In the genomic region with DNA sequence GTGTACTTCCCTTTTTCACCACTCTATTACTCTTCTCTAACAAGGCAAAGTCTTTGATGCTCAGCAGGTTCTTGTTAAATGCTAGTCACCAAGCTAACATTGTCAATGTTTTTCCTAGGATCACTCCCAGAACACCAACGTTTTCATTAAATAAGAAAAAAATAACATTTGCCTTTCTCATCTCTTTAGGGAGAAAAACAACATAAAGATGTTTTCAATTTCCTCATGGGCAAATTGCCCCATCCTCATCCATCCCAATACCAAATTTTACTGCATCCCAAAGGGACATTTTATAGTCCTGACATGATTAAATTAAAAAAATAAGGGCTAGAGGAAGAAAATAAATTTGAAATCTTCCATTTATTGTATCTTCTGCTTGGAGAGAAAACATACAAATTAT, we compare ENCODE assay signal across 18 cellular contexts.
"Had no signal": no experiment of that assay in that cellular context is flagged by ENCODE, and none has a peak within 500 bp of the region (broad histone marks: within the 10 kb centered on the region; RNA-seq: fewer than 3 reads in every experiment).

No MANE protein-coding gene starts in this region.

- H3K36me3 Mint-ChIP-seq: activated naive CD4-positive, alpha-beta T cell treated with anti-CD3 and anti-CD28 coated beads, Interleukin-2, amount 50 U/mL, for 72 hours; neural progenitor cell had no signal

- H3K4me1 Mint-ChIP-seq: activated CD4-positive, alpha-beta T cell treated with anti-CD3 and anti-CD28 coated beads, Interleukin-2, amount 10 ng/mL, durations not matched to agents 7 days and 5 days; neural progenitor cell had no signal

- H2AFZ ChIP-seq: neural progenitor cell had no signal

- H3K4me1 ChIP-seq: colonic mucosa, esophagus squamous epithelium, neural progenitor cell had no signal

- H3K27ac ChIP-seq: colonic mucosa, esophagus squamous epithelium, lower lobe of right lung, neural progenitor cell, ovary, right lobe of liver had no signal

- H3K4me2 ChIP-seq: neural progenitor cell had no signal

- H3K27me3 ChIP-seq: colonic mucosa, esophagus squamous epithelium, neural progenitor cell, ovary, right lobe of liver had no signal

- H3K27me3 Mint-ChIP-seq: activated CD4-positive, alpha-beta T cell treated with anti-CD3 and anti-CD28 coated beads, Interleukin-2, amount 10 ng/mL, durations not matched to agents 7 days and 5 days had no signal

- H3K9me3 ChIP-seq: colonic mucosa, esophagus squamous epithelium, lower lobe of right lung, ovary, right lobe of liver had no signal

- FAIRE-seq: endothelial cell of umbilical vein had no signal

- H3K4me3 ChIP-seq: colonic mucosa, esophagus squamous epithelium, lower lobe of right lung, neural progenitor cell, ovary, right lobe of liver had no signal

- H3K4me3 Mint-ChIP-seq: activated CD4-positive, alpha-beta T cell treated with anti-CD3 and anti-CD28 coated beads, Interleukin-2, amount 10 ng/mL, durations not matched to agents 7 days and 5 days; activated T-cell treated with anti-CD3 and anti-CD28 coated beads, Interleukin-2, amount 50 U/mL, for 72 hours; neural progenitor cell had no signal

- H3K27ac Mint-ChIP-seq: activated CD4-positive, alpha-beta T cell treated with anti-CD3 and anti-CD28 coated beads, Interleukin-2, amount 10 ng/mL, durations not matched to agents 7 days and 5 days; activated naive CD4-positive, alpha-beta T cell treated with anti-CD3 and anti-CD28 coated beads, Interleukin-2, amount 50 U/mL, for 72 hours; activated T-cell treated with anti-CD3 and anti-CD28 coated beads, Interleukin-2, amount 50 U/mL, for 72 hours; neural progenitor cell had no signal

- DNase-seq: activated CD4-positive, alpha-beta T cell treated with anti-CD3 and anti-CD28 coated beads, Interleukin-2, amount 10 ng/mL, durations not matched to agents 7 days and 5 days; activated CD8-positive, alpha-beta memory T cell treated with anti-CD3 and anti-CD28 coated beads, Interleukin-2, amount 50 U/mL, for 48 hours; activated gamma-delta T cell; activated T-cell treated with anti-CD3 and anti-CD28 coated beads, Interleukin-2, amount 50 U/mL, for 72 hours; amniotic stem cell; central memory CD4-positive, alpha-beta T cell; colonic mucosa; esophagus squamous epithelium; left colon; lower lobe of right lung; midbrain; ovary; right lobe of liver; stimulated activated naive CD8-positive, alpha-beta T cell treated with anti-CD3 and anti-CD28 coated beads, Interleukin-15, Interleukin-2, amounts not matched to agents 100 U/mL and 50 U/mL, for 24 hours; trophoblast cell had no signal

- H3K9me3 Mint-ChIP-seq: activated naive CD4-positive, alpha-beta T cell treated with anti-CD3 and anti-CD28 coated beads, Interleukin-2, amount 50 U/mL, for 72 hours; activated T-cell treated with anti-CD3 and anti-CD28 coated beads, Interleukin-2, amount 50 U/mL, for 72 hours had no signal

- H3K36me3 ChIP-seq: colonic mucosa, esophagus squamous epithelium, lower lobe of right lung, neural progenitor cell, ovary, right lobe of liver had no signal

- H3K9ac ChIP-seq: neural progenitor cell had no signal
